Comparison of ENCODE assay signal across 8 cellular contexts in genomic region chr19:46788101-46788967, GRCh38. TPM values are rescaled to one million over a fixed set of nuclear protein-coding genes. Genes with fewer than 3 reads are reported as not detected.
A peak's percentile ranks its signal among the peaks of the same experiment; 100 is the strongest.
DNase-seq lines count a peak whose midpoint lies in the region; ATAC-seq and TF ChIP-seq lines count a peak whose summit lies in the region.

Gene SLC1A5 (minus strand): TSS chr19:46788594. CDS start chr19:46787965, 629 bp downstream.

- H3K9me3 Mint-ChIP-seq in activated B cell treated with CpG ODN at 0.5 μM for 24 hours = no peaks in the 10 kb centered on the region

- H3K36me3 Mint-ChIP-seq in activated B cell treated with CpG ODN at 0.5 μM for 24 hours (ENCODE audit: low read depth) = peaks cover 27% of the 10 kb centered on the region

- H3K4me1 Mint-ChIP-seq in activated B cell treated with CpG ODN at 0.5 μM for 24 hours = peaks cover 48% of the 10 kb centered on the region

- intact Hi-C loops in activated B cell treated with CpG ODN at 0.5 μM for 24 hours (cut with micrococcal nuclease) = loop anchor here (1.0 to 10.0 kb wide), 5 partner anchors 33 to 436 kb away; partner anchors contain the start of genes AP2S1, FKRP, STRN4 and ZC3H4

- no peak for TF ChIP-seq CTCF in activated B cell treated with CpG ODN at 0.5 μM for 24 hours (IDR thresholded peaks at IDR 0.05)
- no peak for TF ChIP-seq CTCF in cardiac fibroblast (IDR thresholded peaks at IDR 0.05; ENCODE audit: low read depth, low read length)

- peak; percentile 59 for ATAC-seq in GM19023 (IDR thresholded peaks at IDR 0.05; ENCODE audit: unreplicated experiment)
- peak; percentile 70 for ATAC-seq in HG03280 (IDR thresholded peaks at IDR 0.05; ENCODE audit: unreplicated experiment)
- ATAC-seq in activated B cell treated with CpG ODN at 0.5 μM for 24 hours (ENCODE audit: low read depth) = peak; percentile 83

- CTCF ChIA-PET in activated B cell treated with CpG ODN at 0.5 μM for 24 hours (lab: Charles Lee) = interaction anchor here (0.8 to 3.3 kb wide), 4 partner anchors 21 to 83 kb away, joined by 3 to 11 read pairs (median 4); no protein-coding TSS in a partner anchor

- peak within 1 kb of the TSS; percentile 95 for H3K27ac Mint-ChIP-seq in activated B cell treated with CpG ODN at 0.5 μM for 24 hours

- H3K4me3 ChIP-seq in cardiac fibroblast (replicated peaks in 1 of 2; ENCODE audit: low read depth in 2 of 2, low read length in 2 of 2) = peak within 1 kb of the TSS; percentile 70 to 78

- peak within 1 kb of the TSS; percentile 95 for H3K4me3 Mint-ChIP-seq in activated B cell treated with CpG ODN at 0.5 μM for 24 hours

- POLR2A ChIA-PET in activated B cell treated with CpG ODN at 0.5 μM for 24 hours (lab: Charles Lee) = interaction anchor here (0.5 to 5.8 kb wide), 33 partner anchors 9 to 468 kb away, joined by 3 to 242 read pairs (median 4); partner anchors contain the start of genes AP2S1, ARHGAP35, CALM3 and DACT3

- H3K27me3 Mint-ChIP-seq in activated B cell treated with CpG ODN at 0.5 μM for 24 hours = no peaks in the 10 kb centered on the region

- peak; percentile 99 for DNase-seq in AG08395 (ENCODE audit: low spot score)
- peak; percentile 95 to 99 for DNase-seq in NCI-H446 (lab: John Stamatoyannopoulos, UW)
- DNase-seq in activated B cell treated with CpG ODN at 0.5 μM for 24 hours = peak; percentile 96
- DNase-seq in cardiac fibroblast (ENCODE audit: low read depth in 2 of 2) = peak; percentile 97 to 98
- peak; percentile 98 for DNase-seq in islet precursor cell
- peak; percentile 99 for DNase-seq in stimulated activated CD4-positive, alpha-beta T cell treated with anti-CD3 and anti-CD28 coated beads, Interleukin-12 subunit alpha, Interleukin-12 subunit beta, amount 100 ng/mL, for 4 hours

RNA-seq across cellular contexts. Expression of gene SLC1A5, which starts in this region (rescaled TPM):
- total RNA-seq in activated B cell treated with CpG ODN at 0.5 μM for 24 hours = 70.7 and 77.9 TPM in 2 replicates

Comparison
In these comparisons a context has a peak if more than half of its experiments do, and no peak if none do; other contexts are left out.
1. Peak in every context shown above with its lines: DNase-seq, ATAC-seq and H3K4me3 ChIP-seq.